8 cellular contexts compared by ENCODE assay signal in the genomic region with DNA sequence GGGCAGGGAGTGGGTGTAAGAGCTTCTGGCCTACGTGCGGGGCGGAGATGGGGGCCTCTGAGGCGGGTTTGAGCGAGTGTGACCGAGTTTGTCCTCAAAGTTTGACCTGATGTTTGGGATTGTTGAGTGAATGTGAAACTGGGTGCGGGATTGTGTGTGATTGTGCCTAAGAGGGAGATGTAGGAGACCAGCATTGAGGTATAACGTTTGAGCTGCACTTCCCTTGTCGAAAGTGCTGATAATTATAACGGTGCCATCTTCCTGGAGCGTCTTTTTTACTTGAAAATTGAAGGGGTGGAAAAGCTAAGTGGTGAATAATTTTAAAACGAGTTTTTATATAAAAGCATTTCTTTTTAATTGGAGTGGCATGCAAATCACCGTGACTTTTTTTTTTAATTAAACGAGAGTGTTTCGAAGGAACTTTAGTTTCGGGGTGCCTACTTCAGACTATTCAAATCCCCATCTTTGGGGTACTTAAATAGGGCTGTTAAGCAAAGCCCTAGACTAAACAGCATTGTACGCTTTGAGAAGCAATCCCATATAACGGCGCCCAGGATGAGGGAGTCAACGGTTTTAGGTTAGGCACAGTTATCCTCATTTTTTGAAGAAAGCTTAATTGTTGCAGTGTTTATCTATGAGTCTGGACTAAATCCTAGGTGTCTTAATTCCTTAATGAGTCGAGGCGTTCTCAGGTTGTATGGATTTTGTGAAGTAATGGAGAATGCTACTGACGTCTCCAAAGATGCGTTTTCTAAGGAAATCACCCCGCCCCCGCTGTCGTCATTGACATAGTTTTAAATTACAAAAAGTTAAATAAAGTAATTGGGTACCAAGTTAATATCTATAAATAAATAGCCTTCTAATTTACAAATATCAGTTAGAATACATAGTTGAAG. TPM values are rescaled to one million over a fixed set of nuclear protein-coding genes. Genes with fewer than 3 reads are reported as not detected.
DNase-seq lines count a peak whose midpoint lies in the region; ATAC-seq and TF ChIP-seq lines count a peak whose summit lies in the region.

No MANE protein-coding gene starts in this region.

- no peak overlapping the region for H3K27ac Mint-ChIP-seq in stimulated activated memory B cell treated with anti-CD40 and anti-IgM and Interleukin-4, amounts not matched to agents 10 μg/mL and 1 μg/mL and 100 μg/mL, for 72 hours

- H3K27me3 ChIP-seq in aorta (ENCODE audit: control insufficient read depth in 1 of 2, insufficient read depth in 2 of 2, low read length in 1 of 2) = no peaks in the 10 kb centered on the region

- peaks cover 24% of the 10 kb centered on the region for H3K4me1 Mint-ChIP-seq in stimulated activated memory B cell treated with anti-CD40 and anti-IgM and Interleukin-4, amounts not matched to agents 10 μg/mL and 1 μg/mL and 100 μg/mL, for 72 hours

- no peak for TF ChIP-seq CTCF in AG09319 (IDR thresholded peaks at IDR 0.05; ENCODE audit: low read depth, low read length)

- peak overlapping the region; percentile 79 for H3K27ac ChIP-seq in caudate nucleus (ENCODE audit: low read depth, low read length)
- peak overlapping the region in 1 of 2 donors; percentile 15 for H3K27ac ChIP-seq in aorta (ENCODE audit: low read depth in 1 of 2, low read length in 2 of 2)

- H3K4me1 ChIP-seq in aorta (ENCODE audit: control insufficient read depth in 1 of 2, insufficient read depth in 2 of 2, low read length in 2 of 2) = no peaks in the 10 kb centered on the region

- peak overlapping the region; percentile 74 to 97 for H3K4me3 ChIP-seq in aorta (ENCODE audit: low read length in 2 of 2)

- DNase-seq in AG09319 (ENCODE audit: extremely low read depth, low read depth) (peak; percentile 14), NCI-H82 (lab: John Stamatoyannopoulos, UW) (peak; percentile 51), caudate nucleus (lab: John Stamatoyannopoulos, UW) (no peak), medulla oblongata (ENCODE audit: extremely low spot score) (peak; percentile 24), aorta (no peak), SHP77 (lab: John Stamatoyannopoulos, UW) (no peak)

- no peak overlapping the region for H3K4me3 Mint-ChIP-seq in stimulated activated memory B cell treated with anti-CD40 and anti-IgM and Interleukin-4, amounts not matched to agents 10 μg/mL and 1 μg/mL and 100 μg/mL, for 72 hours

- intact Hi-C loops in aorta (cut with DNase I) = loop anchor here in 1 of 2 donors (10.0 kb wide), 1 partner anchor 279 kb away; no protein-coding TSS in a partner anchor

- peaks cover 18% of the 10 kb centered on the region for H3K36me3 Mint-ChIP-seq in stimulated activated memory B cell treated with anti-CD40 and anti-IgM and Interleukin-4, amounts not matched to agents 10 μg/mL and 1 μg/mL and 100 μg/mL, for 72 hours

- WGBS in aorta, 2 donors = 1 to 2% methylated on average over 27 of the region's 27 CpGs

- H3K9me3 Mint-ChIP-seq in stimulated activated memory B cell treated with anti-CD40 and anti-IgM and Interleukin-4, amounts not matched to agents 10 μg/mL and 1 μg/mL and 100 μg/mL, for 72 hours = no peaks in the 10 kb centered on the region

- ATAC-seq in GM19351 (IDR thresholded peaks at IDR 0.05; ENCODE audit: unreplicated experiment) (peak; percentile 18), aorta (ENCODE audit: low FRiP score) (no peak)
- ATAC-seq in stimulated activated memory B cell treated with anti-CD40 and anti-IgM and Interleukin-4, amounts not matched to agents 10 μg/mL and 1 μg/mL and 100 μg/mL, for 72 hours = no peak

- H3K36me3 ChIP-seq in aorta (ENCODE audit: control insufficient read depth in 1 of 2, insufficient read depth in 2 of 2, low read length in 1 of 2) = no peaks in the 10 kb centered on the region

- H3K9me3 ChIP-seq in aorta (ENCODE audit: control insufficient read depth, low read length) = no peaks in the 10 kb centered on the region

- no peaks in the 10 kb centered on the region for H3K27me3 Mint-ChIP-seq in stimulated activated memory B cell treated with anti-CD40 and anti-IgM and Interleukin-4, amounts not matched to agents 10 μg/mL and 1 μg/mL and 100 μg/mL, for 72 hours

RNA-seq across cellular contexts. Expression of gene ZNF146, which starts 0.6 kb away (rescaled TPM):
- total RNA-seq in aorta = 10 to 100 TPM; 44.3 to 44.8 TPM
- polyA plus RNA-seq in aorta = 10 to 100 TPM; 26.7 to 40.1 TPM

RNA-seq across cellular contexts. Expression of gene ZNF565, which starts 1.1 kb away (rescaled TPM):
- 1 to 10 TPM; 7.4 to 8.0 TPM for total RNA-seq in aorta
- polyA plus RNA-seq in aorta = 1 to 10 TPM; 1.6 to 2.6 TPM

Comparison
In these comparisons a context has a peak if more than half of its experiments do, and no peak if none do; other contexts are left out.
1. DNase-seq: peak in AG09319 (single experiment), NCI-H82 (single experiment) and medulla oblongata (single experiment); none in caudate nucleus (0 of 61), aorta (0 of 2) and SHP77 (0 of 2).